In genomic region chr2:88055049-88055435, GRCh38 we compare ENCODE assay signal across 9 cellular contexts. TPM values are rescaled to one million over a fixed set of nuclear protein-coding genes. Genes with fewer than 3 reads are reported as not detected.
DNase-seq lines count a peak whose midpoint lies in the region; ATAC-seq and TF ChIP-seq lines count a peak whose summit lies in the region.
"Had no signal": no experiment of that assay in that cellular context is flagged by ENCODE, and none has a peak within 500 bp of the region (broad histone marks: within the 10 kb centered on the region; RNA-seq: fewer than 3 reads in every experiment).

No MANE protein-coding gene starts in this region.

- H3K27me3 ChIP-seq in MM.1S (replicated peaks; ENCODE audit: insufficient read depth, low read length) = no peaks in the 10 kb centered on the region
- H3K27me3 ChIP-seq in brain microvascular endothelial cell (replicated peaks) = no peaks in the 10 kb centered on the region
- no peaks in the 10 kb centered on the region for H3K27me3 ChIP-seq in thoracic aorta (replicated peaks; ENCODE audit: insufficient read depth)

- intact Hi-C loops in left colon (cut with DNase I, micrococcal nuclease) = no loop called here

- no peaks in the 10 kb centered on the region for H3F3A ChIP-seq in MM.1S (ENCODE audit: insufficient read depth, low read length)

- H3K9me2 ChIP-seq in MM.1S (replicated peaks; ENCODE audit: insufficient read depth, low read length) = no peaks in the 10 kb centered on the region

- TF ChIP-seq CTCF in MM.1S (IDR thresholded peaks at IDR 0.05; ENCODE audit: low read length) = no peak
- TF ChIP-seq CTCF in brain microvascular endothelial cell (IDR thresholded peaks at IDR 0.05; ENCODE audit: low read depth, low read length, missing control alignments) = no peak
- TF ChIP-seq CTCF in thoracic aorta (IDR thresholded peaks at IDR 0.05) = no peak

- peak overlapping the region; percentile 87 for H3K4me2 ChIP-seq in MM.1S (ENCODE audit: low read depth, low read length)

- H3K36me3 ChIP-seq in MM.1S (replicated peaks; ENCODE audit: insufficient read depth, low read length) (no peaks in the 10 kb centered on the region), brain microvascular endothelial cell (replicated peaks) (no peaks in the 10 kb centered on the region), thoracic aorta (no peaks in the 10 kb centered on the region)

- H2AFZ ChIP-seq in MM.1S (ENCODE audit: low read length) = peak overlapping the region; percentile 87

- peak; percentile 19 for DNase-seq in Daoy (ENCODE audit: low read depth)
- no peak for DNase-seq in MM.1S
- DNase-seq in brain microvascular endothelial cell = peak; percentile 1
- no peak for DNase-seq in left colon
- no peak for DNase-seq in thoracic aorta (ENCODE audit: low spot score)
- no peak for DNase-seq in NCI-H446 treated with DMSO at 0.1 percent for 48 hours (lab: John Stamatoyannopoulos, UW)
- DNase-seq in NCI-H1694 treated with DMSO at 0.1 percent for 48 hours (lab: John Stamatoyannopoulos, UW) = no peak
- DNase-seq in ecto neural progenitor cell (ENCODE audit: low spot score) = no peak

- H3K9ac ChIP-seq in MM.1S (ENCODE audit: low read length) = peak overlapping the region; percentile 94

- H3K27ac ChIP-seq in MM.1S (ENCODE audit: low read length) (peak overlapping the region; percentile 59; the same call in 1 of the 2 replicates), brain microvascular endothelial cell (peak overlapping the region; percentile 92), thoracic aorta (peak overlapping the region; percentile 92 to 96)

- in situ Hi-C loops in brain microvascular endothelial cell (cut with HindIII; ENCODE audit: low pct_ligation_motif_present, low sequenced_read_pairs) = no loop called here

- H3K9me3 ChIP-seq in MM.1S (replicated peaks; ENCODE audit: insufficient read depth, low read length) (no peaks in the 10 kb centered on the region), thoracic aorta (no peaks in the 10 kb centered on the region)

- ATAC-seq in left colon (peak; percentile 6), thoracic aorta (ENCODE audit: insufficient number of reproducible peaks, low FRiP score, low read depth) (no peak)

- no peaks in the 10 kb centered on the region for H4K20me1 ChIP-seq in MM.1S (ENCODE audit: insufficient read depth, low read length)

- peaks cover 11% of the 10 kb centered on the region; the same call in 1 of the 2 replicates for H3K4me1 ChIP-seq in MM.1S (ENCODE audit: low read length)
- H3K4me1 ChIP-seq in thoracic aorta (ENCODE audit: control insufficient read depth in 1 of 2, low read depth in 2 of 2) = peaks cover 9 to 21% of the 10 kb centered on the region in 2 donors

- peaks cover 23% of the 10 kb centered on the region for H3K79me2 ChIP-seq in MM.1S (ENCODE audit: low read length)

- H3K4me3 ChIP-seq in MM.1S (ENCODE audit: low read length) (peak overlapping the region; percentile 82), brain microvascular endothelial cell (ENCODE audit: low read depth, low read length) (peak overlapping the region; percentile 91), thoracic aorta (peak overlapping the region; percentile 97)

RNA-seq across cellular contexts. Expression of gene KRCC1, which starts 0.5 kb away (rescaled TPM):
- total RNA-seq in Daoy (2014; rRNA removed; shearing (Covaris generic)) = 33.1 and 42.1 TPM in 2 replicates
- total RNA-seq in left colon (10 to 100 TPM; 41.5 to 58.4 TPM), thoracic aorta (10 to 100 TPM; 13.8 to 13.9 TPM)

RNA-seq across cellular contexts. Expression of gene SMYD1, which starts 12.6 kb away (rescaled TPM):
- not detected in 2 replicates for total RNA-seq in Daoy (2014; rRNA removed; shearing (Covaris generic))
- total RNA-seq in left colon (under 1 TPM in 1 of 2 donors, not detected in 1; 0.45 TPM), thoracic aorta (not detected)
- total RNA-seq: T-helper 2 cell treated with Interferon-gamma antibody and Interleukin-4, amounts not matched to agents 100 ng/mL and 5 ng/mL, for 36 hours had no signal

RNA-seq across cellular contexts. Expression of gene RNU2-63P, which starts 38.7 kb away (rescaled TPM):
- total RNA-seq in Daoy (2014; rRNA removed; shearing (Covaris generic)) = 72.9 TPM in 1 of 2 replicates, not detected in the other
- total RNA-seq in left colon (10 to 100 TPM in 1 of 2 donors, 1 to 10 TPM in 1; 5.0 to 15.7 TPM), thoracic aorta (not detected)

Comparison
In these comparisons a context has a peak if more than half of its experiments do, and no peak if none do; other contexts are left out.
1. DNase-seq: peak in Daoy (single experiment) and brain microvascular endothelial cell (single experiment); none in MM.1S (single experiment), left colon (0 of 2), thoracic aorta (single experiment), NCI-H446 treated with DMSO at 0.1 percent for 48 hours (single experiment), NCI-H1694 treated with DMSO at 0.1 percent for 48 hours (single experiment) and ecto neural progenitor cell (single experiment).
2. Peak in every context shown above with its lines, with median percentiles within 50 percentile points of each other: H3K27ac ChIP-seq and H3K4me3 ChIP-seq.